14 cellular contexts compared by ENCODE assay signal in the genomic region with DNA sequence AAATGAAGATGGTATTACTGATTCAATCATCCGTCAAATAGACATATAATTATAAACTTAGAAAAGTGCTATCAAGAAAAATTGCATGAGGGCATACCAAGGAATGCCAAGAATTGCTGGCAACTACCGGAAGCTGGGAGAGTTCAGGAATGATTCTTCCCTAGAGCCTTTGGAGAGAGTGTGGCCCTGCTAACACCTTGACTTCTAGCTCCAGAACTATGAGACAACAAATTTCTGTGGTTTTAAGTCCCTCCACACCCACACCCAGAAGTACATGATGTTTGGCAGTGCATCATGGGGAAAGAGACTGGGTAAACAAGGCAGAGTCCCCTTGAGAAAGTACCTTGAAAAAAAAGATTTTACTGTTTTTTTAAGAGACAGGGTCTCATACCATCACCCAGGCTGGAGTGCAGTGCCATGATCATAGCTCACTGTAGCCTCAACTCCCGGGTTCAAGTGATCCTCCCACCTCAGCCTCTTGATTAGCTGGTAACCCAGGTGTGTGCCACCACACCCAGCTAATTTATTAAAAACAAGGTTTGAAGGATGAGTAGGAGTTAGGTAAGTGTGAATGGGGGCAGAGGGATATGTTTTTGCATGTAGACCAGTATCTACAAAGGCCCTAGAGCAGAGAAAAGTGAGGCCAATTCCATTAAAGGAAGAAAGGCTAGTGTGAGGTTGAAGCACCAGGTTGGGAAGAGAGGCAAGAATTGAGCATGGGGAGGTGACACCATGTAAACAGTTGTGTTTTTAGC. TPM values are rescaled to one million over a fixed set of nuclear protein-coding genes. Genes with fewer than 3 reads are reported as not detected.
A peak's percentile ranks its signal among the peaks of the same experiment; 100 is the strongest.
DNase-seq lines count a peak whose midpoint lies in the region; ATAC-seq, FAIRE-seq and TF ChIP-seq lines count a peak whose summit lies in the region.
"Had no signal": no experiment of that assay in that cellular context is flagged by ENCODE, and none has a peak within 500 bp of the region (broad histone marks: within the 10 kb centered on the region; RNA-seq: fewer than 3 reads in every experiment).

No MANE protein-coding gene starts in this region.

- TF ChIP-seq POLR2A in H54 (IDR thresholded peaks at IDR 0.05; ENCODE audit: low read depth, low read length) = no peak

- H3K4me3 ChIP-seq in adipocyte (ENCODE audit: low read length) (no peak overlapping the region), fibroblast of villous mesenchyme (ENCODE audit: low read depth, low read length) (no peak overlapping the region), upper lobe of right lung (no peak overlapping the region)

- intact Hi-C loops in upper lobe of right lung (cut with DNase I) = no loop called here

- H3K36me3 ChIP-seq in adipocyte (ENCODE audit: control insufficient read depth, insufficient read depth, low read length, severe bottlenecking) (no peaks in the 10 kb centered on the region), upper lobe of right lung (no peaks in the 10 kb centered on the region)

- H3K9me3 ChIP-seq in adipocyte (ENCODE audit: control insufficient read depth, low read length) (no peaks in the 10 kb centered on the region), upper lobe of right lung (no peaks in the 10 kb centered on the region)

- peak; percentile 27 for DNase-seq in H54 (ENCODE audit: insufficient read length, low spot score)
- peak; percentile 54 for DNase-seq in adipocyte (ENCODE audit: low read depth)
- DNase-seq in fibroblast of villous mesenchyme (ENCODE audit: low read depth) = peak; percentile 50
- no peak for DNase-seq in upper lobe of right lung
- no peak for DNase-seq in iPS-NIHi7 (ENCODE audit: extremely low spot score)
- no peak for DNase-seq in nucleus accumbens (lab: John Stamatoyannopoulos, UW)
- no peak for DNase-seq in NCI-H748 treated with DMSO at 0.1 percent for 48 hours (lab: John Stamatoyannopoulos, UW)
- DNase-seq: activated CD8-positive, alpha-beta T cell treated with anti-CD3 and anti-CD28 coated beads for 36 hours; activated gamma-delta T cell; naive thymus-derived CD4-positive, alpha-beta T cell; NCI-H1436 treated with DMSO at 0.1 percent for 48 hours; NCI-H526 had no signal

- TF ChIP-seq CTCF in fibroblast of villous mesenchyme (IDR thresholded peaks at IDR 0.05; ENCODE audit: insufficient read depth, low read depth, low read length) (no peak), upper lobe of right lung (IDR thresholded peaks at IDR 0.05) (no peak)

- H3K9ac ChIP-seq in adipocyte (ENCODE audit: low read length) = no peak overlapping the region

- H3K4me1 ChIP-seq in adipocyte (ENCODE audit: control insufficient read depth, insufficient read depth, low read length) (peaks cover 7% of the 10 kb centered on the region), upper lobe of right lung (no peaks in the 10 kb centered on the region)

- peaks cover 7% of the 10 kb centered on the region for H3K27me3 ChIP-seq in adipocyte (replicated peaks; ENCODE audit: control insufficient read depth, insufficient read depth, low read length)
- H3K27me3 ChIP-seq in upper lobe of right lung = no peaks in the 10 kb centered on the region

- no peak overlapping the region for H3K27ac ChIP-seq in upper lobe of right lung

- no peak for FAIRE-seq in H54 (lab: Jason Lieb, UNC)

- peak; percentile 74 for ATAC-seq in upper lobe of right lung
- ATAC-seq: activated CD8-positive, alpha-beta T cell treated with anti-CD3 and anti-CD28 coated beads for 36 hours; esophagus mucosa; naive thymus-derived CD4-positive, alpha-beta T cell had no signal

RNA-seq across cellular contexts. Expression of a gene that starts 53.1 kb away (rescaled TPM):
- under 0.01 TPM in 1 of 2 replicates, not detected in the other for total RNA-seq in fibroblast of villous mesenchyme
- not detected for total RNA-seq in upper lobe of right lung
- total RNA-seq: activated CD8-positive, alpha-beta T cell treated with anti-CD3 and anti-CD28 coated beads for 36 hours; esophagus mucosa; naive thymus-derived CD4-positive, alpha-beta T cell; skeletal muscle tissue had no signal

Comparison
In these comparisons a context has a peak if more than half of its experiments do, and no peak if none do; other contexts are left out.
1. DNase-seq: peak in H54 (single experiment), adipocyte (single experiment) and fibroblast of villous mesenchyme (single experiment); none in upper lobe of right lung (single experiment), iPS-NIHi7 (single experiment), nucleus accumbens (0 of 56) and NCI-H748 treated with DMSO at 0.1 percent for 48 hours (single experiment).